In genomic region chr2:20556756-20557155, GRCh38 we compare ENCODE assay signal across 21 cellular contexts.
DNase-seq lines count a peak whose midpoint lies in the region; ATAC-seq, FAIRE-seq and TF ChIP-seq lines count a peak whose summit lies in the region.
"Had no signal": no experiment of that assay in that cellular context is flagged by ENCODE, and none has a peak within 500 bp of the region (broad histone marks: within the 10 kb centered on the region; RNA-seq: fewer than 3 reads in every experiment).

No MANE protein-coding gene starts in this region.

- CTCF ChIA-PET in H1 (lab: Charles Lee; ENCODE audit: partially characterized antibody): interaction anchor here (0.8 to 2.6 kb wide), 6 partner anchors 13 to 178 kb away, joined by 3 to 8 read pairs (median 4); no protein-coding TSS in a partner anchor
- CTCF ChIA-PET in CD4-positive, alpha-beta T cell (lab: Charles Lee): no interaction called here

- no peak overlapping the region for H4K5ac ChIP-seq in H1 (ENCODE audit: insufficient read length, low read depth, low read length)

- no peak overlapping the region for H3K4me3 Mint-ChIP-seq in neural progenitor cell
- no peak overlapping the region for H3K4me3 Mint-ChIP-seq in CD4-positive, alpha-beta T cell
- H3K4me3 Mint-ChIP-seq: B cell; CD8-positive, alpha-beta T cell had no signal

- H2AFZ ChIP-seq in H1 (ENCODE audit: low read length): no peak overlapping the region
- H2AFZ ChIP-seq in neural progenitor cell (replicated peaks): no peak overlapping the region

- H3K79me2 ChIP-seq in H1 (ENCODE audit: control insufficient read depth in 1 of 2, insufficient read depth in 2 of 2, low read length in 2 of 2): no peaks in the 10 kb centered on the region
- H3K79me2 ChIP-seq in neural progenitor cell (ENCODE audit: low read depth): no peaks in the 10 kb centered on the region

- POLR2A ChIA-PET in H1 (lab: Charles Lee; ENCODE audit: partially characterized antibody): interaction anchor here (4.9 kb wide), 1 partner anchor 109 kb away, joined by 20 read pairs; the partner anchor contains the start of gene RHOB
- POLR2A ChIA-PET in CD4-positive, alpha-beta T cell (lab: Charles Lee): no interaction called here

- no peak overlapping the region; the same call in 1 of the 2 replicates for H3K18ac ChIP-seq in H1 (ENCODE audit: extremely low read depth, low read length)

- H3F3A ChIP-seq in neural progenitor cell (ENCODE audit: low read depth): peaks cover 7% of the 10 kb centered on the region

- no peak overlapping the region for H2BK12ac ChIP-seq in H1 (ENCODE audit: low read depth, low read length)

- intact Hi-C loops in CD4-positive, alpha-beta T cell (cut with DNase I, micrococcal nuclease): no loop called here

- DNase-seq in HAP-1 (ENCODE audit: low spot score in 2 of 2): peak; percentile 52 to 85
- no peak for DNase-seq in H1 (ENCODE audit: low read depth in 1 of 2, low spot score in 2 of 2)
- DNase-seq in neural progenitor cell (ENCODE audit: low spot score): no peak
- DNase-seq in islet precursor cell: no peak
- no peak for DNase-seq in CD4-positive, alpha-beta T cell
- DNase-seq: C1 segment of cervical spinal cord; Caco-2; CD8-positive, alpha-beta T cell; DMS153; DND-41; GOT3; H7 had no signal

- H2AK5ac ChIP-seq in H1 (ENCODE audit: low read depth, low read length): no peak overlapping the region

- H3K9ac ChIP-seq in BLaER1 (no peak overlapping the region), H1 (replicated peaks in 1 of 4; ENCODE audit: extremely low read depth in 1 of 4, low read depth in 3 of 4, low read length in 3 of 4) (no peak overlapping the region), neural progenitor cell (no peak overlapping the region)

- H3K36me3 ChIP-seq in BLaER1 (no peaks in the 10 kb centered on the region), HAP-1 (replicated peaks) (no peaks in the 10 kb centered on the region), H1 (ENCODE audit: control insufficient read depth in 2 of 4, insufficient read depth in 4 of 4, low read length in 3 of 4) (no peaks in the 10 kb centered on the region), neural progenitor cell (no peaks in the 10 kb centered on the region)

- H3K4me1 ChIP-seq in BLaER1 (peaks cover 74% of the 10 kb centered on the region), HAP-1 (peaks cover 21% of the 10 kb centered on the region), H1 (replicated peaks in 1 of 4; ENCODE audit: control insufficient read depth in 3 of 4, insufficient read depth in 4 of 4, low read length in 3 of 4) (peaks cover 5 to 16% (median 11%) of the 10 kb centered on the region in 4 experiments; a peak in 6 of 7 replicates), neural progenitor cell (peaks cover 15% of the 10 kb centered on the region)

- no peak overlapping the region for H4K8ac ChIP-seq in H1 (ENCODE audit: extremely low read depth, insufficient read depth, low read length)

- no peaks in the 10 kb centered on the region for H3K36me3 Mint-ChIP-seq in neural progenitor cell
- no peaks in the 10 kb centered on the region for H3K36me3 Mint-ChIP-seq in CD4-positive, alpha-beta T cell (ENCODE audit: low read depth)
- H3K36me3 Mint-ChIP-seq: CD8-positive, alpha-beta T cell had no signal

- no peak for TF ChIP-seq EP300 in H1 (IDR thresholded peaks at IDR 0.05; ENCODE audit: borderline replicate concordance in 1 of 2, low read depth in 2 of 2, low read length in 2 of 2)

- no peak overlapping the region for H3K23ac ChIP-seq in H1 (ENCODE audit: insufficient read length)

- no peak for TF ChIP-seq POLR2A in H1 (IDR thresholded peaks at IDR 0.05; ENCODE audit: control extremely low read depth in 1 of 2, low read depth in 2 of 2, low read length in 2 of 2)

- H3K4me2 ChIP-seq in BLaER1 (peak overlapping the region; percentile 69), H1 (ENCODE audit: insufficient read depth in 1 of 2, low read depth in 2 of 2, low read length in 2 of 2) (no peak overlapping the region), neural progenitor cell (peak overlapping the region; percentile 47)

- no peak overlapping the region for H4K91ac ChIP-seq in H1 (replicated peaks; ENCODE audit: insufficient read length, low read length)

- H4K20me1 ChIP-seq in BLaER1: no peaks in the 10 kb centered on the region
- H4K20me1 ChIP-seq in H1 (replicated peaks in 1 of 2; ENCODE audit: control insufficient read depth in 1 of 2, insufficient read depth in 2 of 2, low read length in 2 of 2): no peaks in the 10 kb centered on the region
- no peaks in the 10 kb centered on the region for H4K20me1 ChIP-seq in neural progenitor cell (ENCODE audit: low read depth)

- H2BK120ac ChIP-seq in H1 (replicated peaks; ENCODE audit: low read depth, low read length): no peak overlapping the region

- H2BK15ac ChIP-seq in H1 (ENCODE audit: low read length): no peak overlapping the region

- H3K9me3 ChIP-seq in BLaER1: no peaks in the 10 kb centered on the region
- H3K9me3 ChIP-seq in HAP-1: no peaks in the 10 kb centered on the region
- no peaks in the 10 kb centered on the region for H3K9me3 ChIP-seq in H1 (ENCODE audit: insufficient read depth in 2 of 2, low read depth in 1 of 2, low read length in 1 of 2)
- H3K9me3 ChIP-seq in neural progenitor cell (ENCODE audit: low read depth): no peaks in the 10 kb centered on the region
- H3K9me3 ChIP-seq in CD4-positive, alpha-beta T cell (ENCODE audit: control insufficient read depth, low read length): no peaks in the 10 kb centered on the region
- H3K9me3 ChIP-seq: Caco-2 had no signal

- no peaks in the 10 kb centered on the region for H3K27me3 ChIP-seq in BLaER1
- H3K27me3 ChIP-seq in HAP-1 (ENCODE audit: low read depth): peaks cover 5% of the 10 kb centered on the region; the same call in 1 of the 2 replicates
- no peaks in the 10 kb centered on the region for H3K27me3 ChIP-seq in H1 (replicated peaks in 1 of 4; ENCODE audit: control insufficient read depth in 3 of 4, extremely low read depth in 1 of 4, insufficient read depth in 3 of 4, low read length in 3 of 4)
- peaks cover 6% of the 10 kb centered on the region for H3K27me3 ChIP-seq in neural progenitor cell
- no peaks in the 10 kb centered on the region for H3K27me3 ChIP-seq in CD4-positive, alpha-beta T cell (ENCODE audit: control insufficient read depth, insufficient read depth, low read length)

- in situ Hi-C loops in HAP-1 (cut with MboI; ENCODE audit: low sequenced_read_pairs): no loop called here

- TF ChIP-seq CTCF in H1 (IDR thresholded peaks at IDR 0.05; ENCODE audit: control extremely low read depth in 1 of 3, insufficient read depth in 1 of 3, low read depth in 1 of 3, low read length in 3 of 3) (no peak), neural progenitor cell (IDR thresholded peaks at IDR 0.05) (no peak)
- no peak for TF ChIP-seq CTCF in CD4-positive, alpha-beta T cell (IDR thresholded peaks at IDR 0.05)

- peak overlapping the region; percentile 60; the same call in 1 of the 2 replicates for H2BK5ac ChIP-seq in H1 (ENCODE audit: low read depth, low read length)

- H3K4me1 Mint-ChIP-seq in neural progenitor cell: peaks cover 40% of the 10 kb centered on the region
- no peaks in the 10 kb centered on the region for H3K4me1 Mint-ChIP-seq in CD4-positive, alpha-beta T cell (ENCODE audit: low read depth)

- no peak for FAIRE-seq in H1 (lab: Jason Lieb, UNC)
- FAIRE-seq: A204.1, G401.6, GM12892, GM19239 had no signal

- ATAC-seq in CD4-positive, alpha-beta T cell (ENCODE audit: poor library complexity): no peak
- no peak for ATAC-seq in GM19035 (IDR thresholded peaks at IDR 0.05; ENCODE audit: unreplicated experiment)
- ATAC-seq: CD8-positive, alpha-beta T cell; HCT116 had no signal

- no peak overlapping the region for H3K27ac Mint-ChIP-seq in neural progenitor cell
- no peak overlapping the region for H3K27ac Mint-ChIP-seq in CD4-positive, alpha-beta T cell
- H3K27ac Mint-ChIP-seq: B cell; CD8-positive, alpha-beta T cell had no signal

- H3K4ac ChIP-seq in H1 (replicated peaks; ENCODE audit: insufficient read length, low read depth, low read length): no peak overlapping the region

- no peak overlapping the region for H3K4me3 ChIP-seq in BLaER1
- H3K4me3 ChIP-seq in HAP-1: no peak overlapping the region
- H3K4me3 ChIP-seq in H1 (ENCODE audit: extremely low read depth in 1 of 4, insufficient read depth in 2 of 4, low read depth in 3 of 4, low read length in 4 of 4): no peak overlapping the region; a peak in 1 of 8 replicates
- no peak overlapping the region for H3K4me3 ChIP-seq in neural progenitor cell

- H3K56ac ChIP-seq in H1 (replicated peaks; ENCODE audit: insufficient read length, low read depth, low read length): no peak overlapping the region

- peak overlapping the region; percentile 39; the same call in 1 of the 2 replicates for H3K27ac ChIP-seq in BLaER1
- no peak overlapping the region for H3K27ac ChIP-seq in H1 (ENCODE audit: low read depth, low read length)
- no peak overlapping the region for H3K27ac ChIP-seq in neural progenitor cell
- H3K27ac ChIP-seq in CD4-positive, alpha-beta T cell (ENCODE audit: low read depth, low read length): no peak overlapping the region
- H3K27ac ChIP-seq: 22Rv1 had no signal

- no peak for TF ChIP-seq RAD21 in H1 (IDR thresholded peaks at IDR 0.05 in 1 of 2, conservative IDR thresholded peaks at IDR 0.05 in 1 of 2; ENCODE audit: low read depth in 2 of 2, low read length in 2 of 2)

- H3K27me3 Mint-ChIP-seq in neural progenitor cell (ENCODE audit: insufficient read depth, low read depth): peaks cover 8% of the 10 kb centered on the region
- peaks cover 7% of the 10 kb centered on the region for H3K27me3 Mint-ChIP-seq in CD4-positive, alpha-beta T cell

- peaks cover 4% of the 10 kb centered on the region; the same call in 1 of the 2 replicates for H3K23me2 ChIP-seq in H1 (ENCODE audit: low read depth, low read length)

- H3K14ac ChIP-seq in H1 (ENCODE audit: insufficient read length): no peak overlapping the region

- 76% methylated on average over 4 of the region's 4 CpGs; no CpG with 5 or more reads in 1 of the 2 experiments for WGBS in H1 (ENCODE audit: extremely low coverage in 1 of 2, insufficient coverage in 1 of 2, insufficient read length in 1 of 2, insufficient replicate concordance in 2 of 2, low coverage in 1 of 2, low lambda C conversion rate in 2 of 2, missing lambda C conversion rate in 1 of 2), 2 experiments

- H3K79me1 ChIP-seq in H1 (ENCODE audit: low read depth, low read length): no peaks in the 10 kb centered on the region

- H2BK20ac ChIP-seq in H1 (ENCODE audit: low read length): no peak overlapping the region

- peaks cover 7% of the 10 kb centered on the region for H3K9me3 Mint-ChIP-seq in neural progenitor cell
- no peaks in the 10 kb centered on the region for H3K9me3 Mint-ChIP-seq in CD4-positive, alpha-beta T cell
- H3K9me3 Mint-ChIP-seq: CD8-positive, alpha-beta T cell had no signal

TF ChIP-seq in H1, 55 proteins besides CTCF, POLR2A, EP300 and RAD21 (continues in another document):
- TF ChIP-seq SUZ12 (IDR thresholded peaks at IDR 0.05; ENCODE audit: low read length) (no peak), SP2 (IDR thresholded peaks at IDR 0.05; ENCODE audit: low read length) (no peak), YY1 (IDR thresholded peaks at IDR 0.05; ENCODE audit: low read depth, low read length) (no peak), ATF3 (IDR thresholded peaks at IDR 0.05; ENCODE audit: insufficient read depth, low read depth, low read length) (no peak)

Comparison
In these comparisons a context has a peak if more than half of its experiments do, and no peak if none do; other contexts are left out.
1. H3K4me2 ChIP-seq: peak in BLaER1 (single experiment) and neural progenitor cell (single experiment); none in H1 (0 of 2).
2. DNase-seq: peak in HAP-1 (2 of 2); none in H1 (0 of 2), neural progenitor cell (single experiment), islet precursor cell (single experiment) and CD4-positive, alpha-beta T cell (0 of 10).